16 cellular contexts compared by ENCODE assay signal in genomic region chr15:98868564-98868963, GRCh38.
DNase-seq lines count a peak whose midpoint lies in the region; ATAC-seq and TF ChIP-seq lines count a peak whose summit lies in the region.
"Had no signal": no experiment of that assay in that cellular context is flagged by ENCODE, and none has a peak within 500 bp of the region (broad histone marks: within the 10 kb centered on the region; RNA-seq: fewer than 3 reads in every experiment).

No MANE protein-coding gene starts in this region.

- no peak overlapping the region for H3K9ac ChIP-seq in trophoblast cell (ENCODE audit: low read length)

- no peak overlapping the region for H3K4ac ChIP-seq in trophoblast cell (ENCODE audit: low read depth, low read length)

- H2AK5ac ChIP-seq in trophoblast cell (ENCODE audit: low read length): no peak overlapping the region

- WGBS in trophoblast cell (ENCODE audit: extremely low coverage, insufficient coverage, insufficient read length): no CpG with 5 or more reads among the region's 6 CpGs

- ATAC-seq in RWPE2 (ENCODE audit: low read depth): peak; percentile 27
- ATAC-seq: activated CD8-positive, alpha-beta memory T cell treated with anti-CD3 and anti-CD28 coated beads, Interleukin-2, amount 10 ng/mL, durations not matched to agents 7 days and 5 days had no signal

- H2BK5ac ChIP-seq in trophoblast cell (ENCODE audit: low read depth, low read length, poor library complexity): no peak overlapping the region

- peak; percentile 63 for DNase-seq in ELF-1 (ENCODE audit: low read depth, low spot score)
- DNase-seq in RWPE2 (ENCODE audit: low spot score): no peak
- DNase-seq in epithelial cell of prostate (ENCODE audit: low read depth, low spot score): no peak
- peak in 1 of 2 donors; percentile 44 for DNase-seq in trophoblast cell
- DNase-seq in stimulated activated naive CD4-positive, alpha-beta T cell treated with Interleukin-2 at 50 U/mL for 16 hours (lab: John Stamatoyannopoulos, UW): no peak
- no peak for DNase-seq in T-helper 2 cell
- no peak for DNase-seq in AG08395 (ENCODE audit: low spot score)
- DNase-seq: activated CD4-positive, alpha-beta T cell treated with anti-CD3 and anti-CD28 coated beads, Interleukin-2, amount 50 U/mL, for 1 hour; activated CD8-positive, alpha-beta memory T cell treated with anti-CD3 and anti-CD28 coated beads, Interleukin-2, amount 10 ng/mL, durations not matched to agents 7 days and 5 days; activated naive CD4-positive, alpha-beta T cell treated with anti-CD3 and anti-CD28 coated beads, Interleukin-2, amount 50 U/mL, for 16 hours; Calu3; NCI-H1092 treated with DMSO at 0.1 percent for 48 hours; NCI-H187 treated with DMSO at 0.1 percent for 48 hours; NCI-H526 treated with DMSO at 0.1 percent for 48 hours had no signal

- H2AFZ ChIP-seq in trophoblast cell (ENCODE audit: insufficient read depth, low read length, poor library complexity): no peak overlapping the region

- H3K18ac ChIP-seq in trophoblast cell (ENCODE audit: low read length): peak overlapping the region; percentile 6

- H4K8ac ChIP-seq in trophoblast cell (ENCODE audit: low read depth, low read length): no peak overlapping the region

- no peak overlapping the region for H3K14ac ChIP-seq in trophoblast cell (ENCODE audit: low read length)

- H3K36me3 ChIP-seq in RWPE2 (ENCODE audit: low read depth) (no peaks in the 10 kb centered on the region), trophoblast cell (ENCODE audit: control insufficient read depth in 1 of 2, insufficient read depth in 2 of 2, low read length in 2 of 2) (peaks cover 2 to 4% of the 10 kb centered on the region in 2 experiments)
- H3K36me3 ChIP-seq: HAP-1 had no signal

- no peak overlapping the region for H3K4me2 ChIP-seq in trophoblast cell (ENCODE audit: low read length)

- H2BK120ac ChIP-seq in trophoblast cell (ENCODE audit: insufficient read depth, low read length, poor library complexity): no peak overlapping the region

- H3K27ac ChIP-seq in RWPE2 (ENCODE audit: poor library complexity, severe bottlenecking) (peak overlapping the region; percentile 100), epithelial cell of prostate (peak overlapping the region; percentile 22), trophoblast cell (ENCODE audit: low read depth, low read length) (no peak overlapping the region)
- H3K27ac ChIP-seq: C4-2B had no signal

- no peaks in the 10 kb centered on the region for H3K9me3 ChIP-seq in RWPE2 (ENCODE audit: severe bottlenecking)
- peaks cover 2% of the 10 kb centered on the region for H3K9me3 ChIP-seq in trophoblast cell (ENCODE audit: insufficient read depth, low read depth, low read length)
- H3K9me3 ChIP-seq: HAP-1 had no signal

- peaks cover 12% of the 10 kb centered on the region for H3K79me2 ChIP-seq in trophoblast cell (ENCODE audit: control insufficient read depth, insufficient read depth, low read length, poor library complexity)

- no peak overlapping the region for H2BK12ac ChIP-seq in trophoblast cell (ENCODE audit: low read length)

- no peak overlapping the region for H4K91ac ChIP-seq in trophoblast cell (ENCODE audit: low read depth, low read length)

- no peaks in the 10 kb centered on the region for H3K27me3 ChIP-seq in RWPE2 (ENCODE audit: insufficient read depth, poor library complexity, severe bottlenecking)
- H3K27me3 ChIP-seq in trophoblast cell (ENCODE audit: insufficient read depth, low read length): no peaks in the 10 kb centered on the region

- no peak for TF ChIP-seq CTCF in RWPE2 (IDR thresholded peaks at IDR 0.05; ENCODE audit: poor library complexity, severe bottlenecking)

- H3K4me3 ChIP-seq in RWPE2 (ENCODE audit: severe bottlenecking) (no peak overlapping the region), trophoblast cell (ENCODE audit: low read depth, low read length) (no peak overlapping the region)
- H3K4me3 ChIP-seq: HAP-1 had no signal

- H4K12ac ChIP-seq in trophoblast cell (ENCODE audit: low read depth, low read length): no peak overlapping the region

- H3K23ac ChIP-seq in trophoblast cell (ENCODE audit: low read length): no peak overlapping the region

- H3K4me1 ChIP-seq in RWPE2 (ENCODE audit: insufficient read depth, poor library complexity, severe bottlenecking) (peaks cover 71% of the 10 kb centered on the region), trophoblast cell (ENCODE audit: control insufficient read depth in 1 of 2, insufficient read depth in 2 of 2, low read length in 2 of 2) (peaks cover 8% of the 10 kb centered on the region in 2 experiments)

- no peaks in the 10 kb centered on the region for H3K79me1 ChIP-seq in trophoblast cell (ENCODE audit: low read length)
